1 cellular context compared by ENCODE assay signal in genomic region chr16:85420501-85421337, GRCh38.
A peak's percentile ranks its signal among the peaks of the same experiment; 100 is the strongest.
TF ChIP-seq lines count a peak whose summit lies in the region.

No MANE protein-coding gene starts in this region.

TF ChIP-seq in HepG2, 621 proteins besides CTCF, POLR2A, EP300 and RAD21 (continued from another document and continues in another):
- TF ChIP-seq, protein P1, sequence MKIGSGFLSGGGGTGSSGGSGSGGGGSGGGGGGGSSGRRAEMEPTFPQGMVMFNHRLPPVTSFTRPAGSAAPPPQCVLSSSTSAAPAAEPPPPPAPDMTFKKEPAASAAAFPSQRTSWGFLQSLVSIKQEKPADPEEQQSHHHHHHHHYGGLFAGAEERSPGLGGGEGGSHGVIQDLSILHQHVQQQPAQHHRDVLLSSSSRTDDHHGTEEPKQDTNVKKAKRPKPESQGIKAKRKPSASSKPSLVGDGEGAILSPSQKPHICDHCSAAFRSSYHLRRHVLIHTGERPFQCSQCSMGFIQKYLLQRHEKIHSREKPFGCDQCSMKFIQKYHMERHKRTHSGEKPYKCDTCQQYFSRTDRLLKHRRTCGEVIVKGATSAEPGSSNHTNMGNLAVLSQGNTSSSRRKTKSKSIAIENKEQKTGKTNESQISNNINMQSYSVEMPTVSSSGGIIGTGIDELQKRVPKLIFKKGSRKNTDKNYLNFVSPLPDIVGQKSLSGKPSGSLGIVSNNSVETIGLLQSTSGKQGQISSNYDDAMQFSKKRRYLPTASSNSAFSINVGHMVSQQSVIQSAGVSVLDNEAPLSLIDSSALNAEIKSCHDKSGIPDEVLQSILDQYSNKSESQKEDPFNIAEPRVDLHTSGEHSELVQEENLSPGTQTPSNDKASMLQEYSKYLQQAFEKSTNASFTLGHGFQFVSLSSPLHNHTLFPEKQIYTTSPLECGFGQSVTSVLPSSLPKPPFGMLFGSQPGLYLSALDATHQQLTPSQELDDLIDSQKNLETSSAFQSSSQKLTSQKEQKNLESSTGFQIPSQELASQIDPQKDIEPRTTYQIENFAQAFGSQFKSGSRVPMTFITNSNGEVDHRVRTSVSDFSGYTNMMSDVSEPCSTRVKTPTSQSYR (CRISPR knock-in tag; IDR thresholded peaks at IDR 0.05; ENCODE audit: borderline replicate concordance), result peak; percentile 61; the same call in 1 of the 2 replicates
- no peak for TF ChIP-seq SYNCRIP (IDR thresholded peaks at IDR 0.05; ENCODE audit: insufficient read depth, low read depth, low read length)
- TF ChIP-seq ZNF44 (CRISPR knock-in tag; IDR thresholded peaks at IDR 0.05), result 0 out of 2 replicates have a peak, but pooled peaks have one; percentile 35
- peak; percentile 97 for TF ChIP-seq DNMT1 (CRISPR knock-in tag; IDR thresholded peaks at IDR 0.05)
- TF ChIP-seq FIP1L1 (IDR thresholded peaks at IDR 0.05; ENCODE audit: borderline replicate concordance, insufficient read depth, low read depth, low read length), result no peak
- TF ChIP-seq HOMEZ (CRISPR knock-in tag; IDR thresholded peaks at IDR 0.05; ENCODE audit: low read depth), result no peak
- TF ChIP-seq, protein P2, sequence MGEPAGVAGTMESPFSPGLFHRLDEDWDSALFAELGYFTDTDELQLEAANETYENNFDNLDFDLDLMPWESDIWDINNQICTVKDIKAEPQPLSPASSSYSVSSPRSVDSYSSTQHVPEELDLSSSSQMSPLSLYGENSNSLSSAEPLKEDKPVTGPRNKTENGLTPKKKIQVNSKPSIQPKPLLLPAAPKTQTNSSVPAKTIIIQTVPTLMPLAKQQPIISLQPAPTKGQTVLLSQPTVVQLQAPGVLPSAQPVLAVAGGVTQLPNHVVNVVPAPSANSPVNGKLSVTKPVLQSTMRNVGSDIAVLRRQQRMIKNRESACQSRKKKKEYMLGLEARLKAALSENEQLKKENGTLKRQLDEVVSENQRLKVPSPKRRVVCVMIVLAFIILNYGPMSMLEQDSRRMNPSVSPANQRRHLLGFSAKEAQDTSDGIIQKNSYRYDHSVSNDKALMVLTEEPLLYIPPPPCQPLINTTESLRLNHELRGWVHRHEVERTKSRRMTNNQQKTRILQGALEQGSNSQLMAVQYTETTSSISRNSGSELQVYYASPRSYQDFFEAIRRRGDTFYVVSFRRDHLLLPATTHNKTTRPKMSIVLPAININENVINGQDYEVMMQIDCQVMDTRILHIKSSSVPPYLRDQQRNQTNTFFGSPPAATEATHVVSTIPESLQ (CRISPR knock-in tag; conservative IDR thresholded peaks at IDR 0.05), result no peak
- no peak for TF ChIP-seq MAF1 (CRISPR knock-in tag; IDR thresholded peaks at IDR 0.05; ENCODE audit: borderline replicate concordance)
- peak; percentile 82 for TF ChIP-seq TEAD3 (CRISPR knock-in tag; optimal IDR thresholded peaks at IDR 0.05; ENCODE audit: borderline replicate concordance)
- peak; percentile 80 for TF ChIP-seq SALL1 (CRISPR knock-in tag; IDR thresholded peaks at IDR 0.05)
- TF ChIP-seq ZNF256 (CRISPR knock-in tag; conservative IDR thresholded peaks at IDR 0.05), result no peak
- peak; percentile 83; the same call in 1 of the 2 replicates for TF ChIP-seq ZSCAN25 (CRISPR knock-in tag; IDR thresholded peaks at IDR 0.05)
- no peak for TF ChIP-seq ZSCAN22 (CRISPR knock-in tag; IDR thresholded peaks at IDR 0.05)
- no peak; the same call in 1 of the 2 replicates for TF ChIP-seq ESRRA (CRISPR knock-in tag; IDR thresholded peaks at IDR 0.05; ENCODE audit: low read depth)
- TF ChIP-seq CREB3 (CRISPR knock-in tag; IDR thresholded peaks at IDR 0.05), result no peak
- no peak for TF ChIP-seq ATF1 (CRISPR knock-in tag; IDR thresholded peaks at IDR 0.05)
- TF ChIP-seq NR0B2 (CRISPR knock-in tag; IDR thresholded peaks at IDR 0.05), result peak; percentile 67; the same call in 1 of the 2 replicates
- TF ChIP-seq ERF (CRISPR knock-in tag; IDR thresholded peaks at IDR 0.05), result peak; percentile 91; the same call in 1 of the 2 replicates
- TF ChIP-seq ZBTB49 (CRISPR knock-in tag; IDR thresholded peaks at IDR 0.05; ENCODE audit: borderline replicate concordance), result no peak; the same call in 1 of the 2 replicates
- no peak for TF ChIP-seq AGO2 (optimal IDR thresholded peaks at IDR 0.05; ENCODE audit: low read depth, low read length)
- no peak for TF ChIP-seq MBNL3 (CRISPR knock-in tag; conservative IDR thresholded peaks at IDR 0.05)
- peak; percentile 66; the same call in 1 of the 2 replicates for TF ChIP-seq ZNF124 (CRISPR knock-in tag; IDR thresholded peaks at IDR 0.05)
- TF ChIP-seq GMEB1 (CRISPR knock-in tag; IDR thresholded peaks at IDR 0.05; ENCODE audit: borderline replicate concordance), result peak; percentile 68; the same call in 1 of the 2 replicates
- TF ChIP-seq SMC3 (IDR thresholded peaks at IDR 0.05; ENCODE audit: low read length), result peak; percentile 58; the same call in 1 of the 2 replicates
- TF ChIP-seq HNRNPH1 (optimal IDR thresholded peaks at IDR 0.05; ENCODE audit: low read depth, low read length), result no peak
- no peak for TF ChIP-seq NFATC3 (CRISPR knock-in tag; IDR thresholded peaks at IDR 0.05)
- TF ChIP-seq, protein P3, sequence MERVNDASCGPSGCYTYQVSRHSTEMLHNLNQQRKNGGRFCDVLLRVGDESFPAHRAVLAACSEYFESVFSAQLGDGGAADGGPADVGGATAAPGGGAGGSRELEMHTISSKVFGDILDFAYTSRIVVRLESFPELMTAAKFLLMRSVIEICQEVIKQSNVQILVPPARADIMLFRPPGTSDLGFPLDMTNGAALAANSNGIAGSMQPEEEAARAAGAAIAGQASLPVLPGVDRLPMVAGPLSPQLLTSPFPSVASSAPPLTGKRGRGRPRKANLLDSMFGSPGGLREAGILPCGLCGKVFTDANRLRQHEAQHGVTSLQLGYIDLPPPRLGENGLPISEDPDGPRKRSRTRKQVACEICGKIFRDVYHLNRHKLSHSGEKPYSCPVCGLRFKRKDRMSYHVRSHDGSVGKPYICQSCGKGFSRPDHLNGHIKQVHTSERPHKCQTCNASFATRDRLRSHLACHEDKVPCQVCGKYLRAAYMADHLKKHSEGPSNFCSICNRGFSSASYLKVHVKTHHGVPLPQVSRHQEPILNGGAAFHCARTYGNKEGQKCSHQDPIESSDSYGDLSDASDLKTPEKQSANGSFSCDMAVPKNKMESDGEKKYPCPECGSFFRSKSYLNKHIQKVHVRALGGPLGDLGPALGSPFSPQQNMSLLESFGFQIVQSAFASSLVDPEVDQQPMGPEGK (CRISPR knock-in tag; IDR thresholded peaks at IDR 0.05), result peak; percentile 32; the same call in 1 of the 2 replicates
- TF ChIP-seq ETV5 (CRISPR knock-in tag; IDR thresholded peaks at IDR 0.05; ENCODE audit: borderline replicate concordance), result 0 out of 2 replicates have a peak, but pooled peaks have one; percentile 38
- TF ChIP-seq ZMAT3 (CRISPR knock-in tag; conservative IDR thresholded peaks at IDR 0.05), result 0 out of 2 replicates have a peak, but pooled peaks have one; percentile 31
- TF ChIP-seq GFI1 (CRISPR knock-in tag; IDR thresholded peaks at IDR 0.05; ENCODE audit: borderline replicate concordance), result no peak
- TF ChIP-seq KLF11 (CRISPR knock-in tag; IDR thresholded peaks at IDR 0.05), result no peak
- TF ChIP-seq, protein P4, sequence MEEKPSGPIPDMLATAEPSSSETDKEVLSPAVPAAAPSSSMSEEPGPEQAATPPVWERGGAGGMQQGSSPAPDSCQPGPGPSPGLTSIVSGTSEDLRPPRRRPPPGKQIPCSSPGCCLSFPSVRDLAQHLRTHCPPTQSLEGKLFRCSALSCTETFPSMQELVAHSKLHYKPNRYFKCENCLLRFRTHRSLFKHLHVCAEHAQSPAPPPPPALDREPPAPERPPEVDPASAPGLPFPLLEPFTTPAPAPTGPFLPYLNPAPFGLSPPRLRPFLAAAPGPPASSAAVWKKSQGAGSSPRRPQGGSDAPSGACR (CRISPR knock-in tag; IDR thresholded peaks at IDR 0.05), result peak; percentile 49; the same call in 1 of the 2 replicates
- peak; percentile 90 for TF ChIP-seq ZBTB38 (CRISPR knock-in tag; IDR thresholded peaks at IDR 0.05)
- no peak; the same call in 1 of the 2 replicates for TF ChIP-seq SP140L (CRISPR knock-in tag; IDR thresholded peaks at IDR 0.05; ENCODE audit: borderline replicate concordance)
- no peak for TF ChIP-seq HDAC6 (IDR thresholded peaks at IDR 0.05; ENCODE audit: low read depth, low read length)
- no peak for TF ChIP-seq ZNF780A (CRISPR knock-in tag; IDR thresholded peaks at IDR 0.05)
- no peak for TF ChIP-seq ZNF160 (CRISPR knock-in tag; IDR thresholded peaks at IDR 0.05)
- TF ChIP-seq ZNF224 (CRISPR knock-in tag; IDR thresholded peaks at IDR 0.05), result no peak
- no peak; the same call in 1 of the 2 replicates for TF ChIP-seq HIVEP1 (CRISPR knock-in tag; IDR thresholded peaks at IDR 0.05)
- TF ChIP-seq, protein P5, sequence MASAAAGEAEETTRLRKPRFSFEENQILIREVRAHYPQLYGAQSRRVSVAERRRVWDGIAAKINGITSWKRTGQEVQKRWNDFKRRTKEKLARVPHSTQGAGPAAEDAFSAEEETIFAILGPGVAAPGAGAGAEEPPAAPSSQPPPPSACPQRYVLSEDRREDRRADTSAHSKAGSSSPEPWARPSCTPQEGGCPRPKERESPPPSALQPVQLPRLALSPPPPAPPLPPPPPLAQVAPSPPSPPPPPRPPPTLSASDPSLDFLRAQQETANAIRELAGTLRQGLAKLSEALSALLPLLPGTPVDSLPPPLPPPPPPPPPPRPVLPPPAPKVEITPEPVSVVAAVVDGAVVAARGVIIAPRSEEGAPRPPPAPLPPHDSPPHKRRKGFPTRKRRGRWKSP (CRISPR knock-in tag; IDR thresholded peaks at IDR 0.05), result peak; percentile 84; the same call in 1 of the 2 replicates
- TF ChIP-seq CREM (IDR thresholded peaks at IDR 0.05), result no peak
- no peak for TF ChIP-seq CREM (CRISPR knock-in tag; IDR thresholded peaks at IDR 0.05)
- no peak for TF ChIP-seq ZNF317 (CRISPR knock-in tag; IDR thresholded peaks at IDR 0.05)
- peak; percentile 38; the same call in 1 of the 2 replicates for TF ChIP-seq E2F5 (CRISPR knock-in tag; conservative IDR thresholded peaks at IDR 0.05)
- TF ChIP-seq PHF21A (CRISPR knock-in tag; IDR thresholded peaks at IDR 0.05), result 0 out of 2 replicates have a peak, but pooled peaks have one; percentile 23
- TF ChIP-seq POGZ (CRISPR knock-in tag; IDR thresholded peaks at IDR 0.05), result peak; percentile 97
- TF ChIP-seq REPIN1 (CRISPR knock-in tag; IDR thresholded peaks at IDR 0.05; ENCODE audit: borderline replicate concordance, low read depth), result peak; percentile 97
